ENCODE assay signal across 1 cellular context in genomic region chr3:173733029-173733652, GRCh38.
TF ChIP-seq lines count a peak whose summit lies in the region.

No MANE protein-coding gene starts in this region.

TF ChIP-seq in HepG2, 621 proteins besides CTCF, POLR2A, EP300 and RAD21 (continued from another document):
- TF ChIP-seq ZBTB40 (IDR thresholded peaks at IDR 0.05) (no peak), ZBTB40 (CRISPR knock-in tag; IDR thresholded peaks at IDR 0.05) (no peak), ZBTB7A (CRISPR knock-in tag; IDR thresholded peaks at IDR 0.05) (no peak), ZSCAN9 (CRISPR knock-in tag; IDR thresholded peaks at IDR 0.05; ENCODE audit: borderline replicate concordance) (no peak), ELK4 (CRISPR knock-in tag; IDR thresholded peaks at IDR 0.05; ENCODE audit: borderline replicate concordance) (no peak), IKZF5 (CRISPR knock-in tag; IDR thresholded peaks at IDR 0.05) (no peak), NFE2L1 (CRISPR knock-in tag; IDR thresholded peaks at IDR 0.05; ENCODE audit: borderline replicate concordance) (no peak)
